Comparison of ENCODE assay signal across 8 cellular contexts in the genomic region with DNA sequence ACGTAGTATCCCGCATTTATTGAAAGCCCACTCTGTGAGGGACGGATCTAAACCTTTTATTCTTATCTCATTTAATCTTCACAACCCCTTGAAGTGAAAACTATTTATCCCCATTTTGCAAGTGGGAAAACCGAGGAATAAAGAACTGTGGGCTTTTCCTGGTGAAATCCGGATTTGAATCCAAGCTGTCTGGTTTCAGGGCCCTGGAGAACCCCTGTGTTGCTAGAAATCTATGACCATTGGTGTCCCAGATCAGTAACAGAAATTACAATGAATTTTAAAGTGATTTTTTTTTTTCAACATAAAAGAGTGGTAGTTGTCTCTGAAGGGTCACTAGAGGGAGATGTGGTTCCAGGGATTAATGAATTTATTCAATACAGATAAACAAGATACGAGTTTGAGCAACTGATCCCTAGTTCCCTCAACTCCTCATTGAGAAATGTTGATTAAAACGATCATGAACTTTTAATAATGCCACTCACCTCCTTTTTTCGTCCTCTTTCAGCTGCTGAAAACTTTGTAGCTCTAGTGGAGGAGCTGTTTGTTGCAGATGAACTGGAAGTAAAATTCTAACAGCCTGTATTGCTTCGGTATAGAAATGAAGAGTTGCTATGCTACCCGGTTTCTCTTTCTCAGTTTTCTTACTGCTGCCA. TPM values are rescaled to one million over a fixed set of nuclear protein-coding genes. Genes with fewer than 3 reads are reported as not detected.
DNase-seq lines count a peak whose midpoint lies in the region; ATAC-seq and TF ChIP-seq lines count a peak whose summit lies in the region.

No MANE protein-coding gene starts in this region.

- H3K9me3 Mint-ChIP-seq in endothelial cell (ENCODE audit: unreplicated experiment) = no peaks in the 10 kb centered on the region
- H3K9me3 Mint-ChIP-seq in neural crest cell = no peaks in the 10 kb centered on the region

- H3K36me3 Mint-ChIP-seq in endothelial cell (ENCODE audit: low read depth, unreplicated experiment) (peaks cover 48% of the 10 kb centered on the region), neural crest cell (ENCODE audit: low read depth) (peaks cover 21% of the 10 kb centered on the region)

- H3K4me3 Mint-ChIP-seq in endothelial cell (ENCODE audit: unreplicated experiment) = peak overlapping the region; percentile 100
- H3K4me3 Mint-ChIP-seq in neural crest cell = peak overlapping the region; percentile 99

- TF ChIP-seq CTCF in endothelial cell (IDR thresholded peaks at IDR 0.05; ENCODE audit: unreplicated experiment) (peak; percentile 34), neural crest cell (conservative IDR thresholded peaks at IDR 0.05) (peak; percentile 69)

- peaks cover 40% of the 10 kb centered on the region for H3K4me1 Mint-ChIP-seq in endothelial cell (ENCODE audit: unreplicated experiment)
- peaks cover 79% of the 10 kb centered on the region for H3K4me1 Mint-ChIP-seq in neural crest cell

- DNase-seq in COLO829 (ENCODE audit: low spot score) (peak; percentile 33), SK-MEL-5 (ENCODE audit: low read depth, low spot score) (peak; percentile 60), endothelial cell (ENCODE audit: low spot score) (no peak), neural crest cell (ENCODE audit: low read depth, low spot score) (no peak), NCI-H226 (no peak), mesenteric fat pad (ENCODE audit: low spot score) (no peak), putamen (ENCODE audit: low spot score) (no peak)

- in situ Hi-C loops in SK-MEL-5 (cut with HindIII; ENCODE audit: low pct_unique_long_range_greater_than_20kb, low sequenced_read_pairs) = no loop called here

- peak; percentile 21 for ATAC-seq in HG02973 (IDR thresholded peaks at IDR 0.05; ENCODE audit: unreplicated experiment)

- H3K27ac Mint-ChIP-seq in endothelial cell (ENCODE audit: unreplicated experiment) (peak overlapping the region; percentile 100), neural crest cell (ENCODE audit: unreplicated experiment) (peak overlapping the region; percentile 99)

- peaks cover 10% of the 10 kb centered on the region for H3K27me3 Mint-ChIP-seq in endothelial cell (ENCODE audit: unreplicated experiment)
- peaks cover 4% of the 10 kb centered on the region for H3K27me3 Mint-ChIP-seq in neural crest cell (ENCODE audit: low read depth)

RNA-seq across cellular contexts. Expression of gene XRCC5, which starts 0.9 kb away (rescaled TPM):
- 337 and 381 TPM in 2 replicates for total RNA-seq in SK-MEL-5 (2014; rRNA removed; shearing (Covaris generic))
- 199 and 237 TPM in 2 replicates for polyA plus RNA-seq in SK-MEL-5 (2015; cell fraction: cytosol; rRNA removed)
- 135 and 153 TPM in 2 replicates for polyA plus RNA-seq in SK-MEL-5 (2015; cell fraction: nucleus; rRNA removed)
- total RNA-seq in endothelial cell (ENCODE audit: unreplicated experiment) (365 TPM), neural crest cell (508 and 524 TPM in 2 replicates), mesenteric fat pad (213 TPM)

RNA-seq across cellular contexts. Expression of gene TMEM169, which starts 28.4 kb away (rescaled TPM):
- total RNA-seq in SK-MEL-5 (2014; rRNA removed; shearing (Covaris generic)) = 0.16 and 0.67 TPM in 2 replicates
- polyA plus RNA-seq in SK-MEL-5 (2015; cell fraction: cytosol; rRNA removed) = 0.39 and 0.74 TPM in 2 replicates
- polyA plus RNA-seq in SK-MEL-5 (2015; cell fraction: nucleus; rRNA removed) = 0.19 and 1.8 TPM in 2 replicates
- total RNA-seq in endothelial cell (ENCODE audit: unreplicated experiment) (3.2 TPM), neural crest cell (29.7 and 34.8 TPM in 2 replicates), mesenteric fat pad (0.45 TPM)

RNA-seq across cellular contexts. Expression of gene PECR, which starts 28.5 kb away (rescaled TPM):
- 28.5 and 33.1 TPM in 2 replicates for total RNA-seq in SK-MEL-5 (2014; rRNA removed; shearing (Covaris generic))
- 26.0 and 29.3 TPM in 2 replicates for polyA plus RNA-seq in SK-MEL-5 (2015; cell fraction: cytosol; rRNA removed)
- polyA plus RNA-seq in SK-MEL-5 (2015; cell fraction: nucleus; rRNA removed) = 7.8 and 14.6 TPM in 2 replicates
- total RNA-seq in endothelial cell (ENCODE audit: unreplicated experiment) (8.4 TPM), neural crest cell (12.5 and 18.2 TPM in 2 replicates), mesenteric fat pad (32.4 TPM)

Comparison
In these comparisons a context has a peak if more than half of its experiments do, and no peak if none do; other contexts are left out.
1. DNase-seq: peak in COLO829 (single experiment) and SK-MEL-5 (single experiment); none in endothelial cell (single experiment), neural crest cell (single experiment), NCI-H226 (single experiment), mesenteric fat pad (single experiment) and putamen (single experiment).